ENCODE assay signal across 29 cellular contexts in genomic region chr1:65975708-65976107, GRCh38.
"Had no signal": no experiment of that assay in that cellular context is flagged by ENCODE, and none has a peak within 500 bp of the region (broad histone marks: within the 10 kb centered on the region; RNA-seq: fewer than 3 reads in every experiment).

No MANE protein-coding gene starts in this region.

- H3K4me1 ChIP-seq: colonic mucosa, esophagus muscularis mucosa, esophagus squamous epithelium, foreskin keratinocyte, gastrocnemius medialis, gastroesophageal sphincter, heart left ventricle, heart right ventricle had no signal

- H3K27me3 Mint-ChIP-seq: dendritic cell treated with granulocyte-macrophage colony-stimulating factor and Interleukin-4, amounts not matched to agents 40 ng/mL and 50 ng/mL, for 4 days had no signal

- H3K27me3 ChIP-seq: colonic mucosa, dorsolateral prefrontal cortex, esophagus muscularis mucosa, esophagus squamous epithelium, foreskin keratinocyte, gastrocnemius medialis, gastroesophageal sphincter had no signal

- H3K4me3 ChIP-seq: colonic mucosa, coronary artery, dorsolateral prefrontal cortex, esophagus muscularis mucosa, esophagus squamous epithelium, gastrocnemius medialis, gastroesophageal sphincter, heart left ventricle, heart right ventricle had no signal

- H3K36me3 ChIP-seq: colonic mucosa, esophagus muscularis mucosa, esophagus squamous epithelium, gastrocnemius medialis, gastroesophageal sphincter, heart left ventricle, heart right ventricle had no signal

- ATAC-seq: effector memory CD8-positive, alpha-beta T cell; esophagus mucosa; foreskin keratinocyte; gastrocnemius medialis; gastroesophageal sphincter; heart left ventricle; heart right ventricle had no signal

- H3K27ac Mint-ChIP-seq: dendritic cell treated with granulocyte-macrophage colony-stimulating factor and Interleukin-4, amounts not matched to agents 40 ng/mL and 50 ng/mL, for 4 days; effector memory CD8-positive, alpha-beta T cell; endodermal cell had no signal

- H3K9me3 ChIP-seq: colonic mucosa, gastrocnemius medialis had no signal

- FAIRE-seq: colon, endometrium, endothelial cell of umbilical vein, frontal cortex had no signal

- DNase-seq: colonic mucosa; cortex of kidney; dermis blood vessel endothelial cell; dorsolateral prefrontal cortex; effector CD4-positive, alpha-beta T cell; effector CD8-positive, alpha-beta T cell; effector memory CD4-positive, alpha-beta T cell; effector memory CD8-positive, alpha-beta T cell; endodermal cell; erythroblast; esophagus squamous epithelium; foreskin fibroblast; foreskin keratinocyte; foreskin melanocyte; gastrocnemius medialis; glutamatergic neuron; head of caudate nucleus; heart left ventricle; heart right ventricle had no signal

- H3K4me3 Mint-ChIP-seq: dendritic cell treated with granulocyte-macrophage colony-stimulating factor and Interleukin-4, amounts not matched to agents 40 ng/mL and 50 ng/mL, for 4 days; effector memory CD8-positive, alpha-beta T cell; endodermal cell had no signal

- H3K27ac ChIP-seq: colonic mucosa, coronary artery, epithelial cell of prostate, esophagus muscularis mucosa, esophagus squamous epithelium, foreskin keratinocyte, gastrocnemius medialis, gastroesophageal sphincter, heart left ventricle, heart right ventricle had no signal
